25 cellular contexts compared by ENCODE assay signal in the genomic region with DNA sequence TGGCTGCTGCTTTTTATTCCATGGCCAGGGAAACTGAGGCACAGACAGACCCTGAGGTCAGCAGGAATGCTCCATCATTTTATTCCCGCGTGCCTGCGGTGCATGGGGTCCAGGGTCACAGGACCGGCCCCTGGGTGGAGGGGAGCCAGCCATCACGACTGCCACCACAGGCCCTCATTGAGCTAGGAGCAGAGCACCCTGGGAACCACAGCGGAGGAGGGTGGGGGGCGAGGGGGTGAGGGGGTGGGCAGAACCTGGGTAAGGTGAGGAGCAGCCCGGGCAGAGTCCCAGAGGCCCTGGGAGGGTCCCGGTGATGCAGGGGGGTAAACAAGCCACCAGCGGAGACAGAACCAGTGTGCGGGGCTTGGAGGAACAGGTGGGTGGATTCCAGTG. TPM values are rescaled to one million over a fixed set of nuclear protein-coding genes. Genes with fewer than 3 reads are reported as not detected.
A peak's percentile ranks its signal among the peaks of the same experiment; 100 is the strongest.
DNase-seq lines count a peak whose midpoint lies in the region; ATAC-seq, FAIRE-seq and TF ChIP-seq lines count a peak whose summit lies in the region.
"Had no signal": no experiment of that assay in that cellular context is flagged by ENCODE, and none has a peak within 500 bp of the region (broad histone marks: within the 10 kb centered on the region; RNA-seq: fewer than 3 reads in every experiment).

No MANE protein-coding gene starts in this region.

- TF ChIP-seq EP300 in A549 (IDR thresholded peaks at IDR 0.05), result no peak

- H2BK12ac ChIP-seq in H9 (ENCODE audit: insufficient read length, low read depth, low read length) (no peak overlapping the region), neuronal stem cell (ENCODE audit: low read length) (peak overlapping the region; percentile 33)

- H4K91ac ChIP-seq in H9 (ENCODE audit: insufficient read length, low read depth, low read length), result no peak overlapping the region
- peak overlapping the region; percentile 64 for H4K91ac ChIP-seq in neuronal stem cell (ENCODE audit: low read depth, low read length, poor library complexity)

- H3K36me3 ChIP-seq in neuronal stem cell (replicated peaks in 1 of 2; ENCODE audit: control insufficient read depth in 2 of 2, insufficient read depth in 2 of 2, low read length in 2 of 2) (no peaks in the 10 kb centered on the region), endodermal cell (ENCODE audit: control insufficient read depth, insufficient read depth, low read length) (no peaks in the 10 kb centered on the region)
- H3K36me3 ChIP-seq: MG63, SJSA1 had no signal

- no peak overlapping the region for H3K4me3 ChIP-seq in A549
- H3K4me3 ChIP-seq in neuronal stem cell (ENCODE audit: low read length in 2 of 2), result no peak overlapping the region
- no peak overlapping the region for H3K4me3 ChIP-seq in endodermal cell (ENCODE audit: low read length)
- H3K4me3 ChIP-seq: MG63, SJSA1 had no signal

- TF ChIP-seq CTCF in A549 (IDR thresholded peaks at IDR 0.05) (no peak), H9 (conservative IDR thresholded peaks at IDR 0.05) (no peak), WTC11 (IDR thresholded peaks at IDR 0.05) (no peak), endodermal cell (conservative IDR thresholded peaks at IDR 0.05) (no peak)

- H3K56ac ChIP-seq in H9 (ENCODE audit: insufficient read length, low read depth, low read length), result no peak overlapping the region

- H4K5ac ChIP-seq in H9 (ENCODE audit: insufficient read length, low read depth, low read length), result no peak overlapping the region

- H4K8ac ChIP-seq in H9 (replicated peaks; ENCODE audit: insufficient read length, low read depth, low read length) (no peak overlapping the region), neuronal stem cell (ENCODE audit: low read depth, low read length) (no peak overlapping the region)

- H3K27me3 Mint-ChIP-seq in H9 (ENCODE audit: low read depth) (peaks cover 40% of the 10 kb centered on the region), WTC11 (ENCODE audit: low read depth) (peaks cover 33% of the 10 kb centered on the region), endodermal cell (ENCODE audit: insufficient read depth) (peaks cover 35% of the 10 kb centered on the region)

- peaks cover 0 to 18% of the 10 kb centered on the region in 2 experiments; a peak in 2 of 4 replicates for H3K4me1 Mint-ChIP-seq in H9
- peaks cover 12% of the 10 kb centered on the region for H3K4me1 Mint-ChIP-seq in WTC11
- no peaks in the 10 kb centered on the region for H3K4me1 Mint-ChIP-seq in endodermal cell

- ATAC-seq in A549 (peak in 1 of 2 experiments; percentile 3; a peak in 1 of 6 replicates), WTC11 (no peak)

- no peak overlapping the region for H2BK120ac ChIP-seq in H9 (ENCODE audit: low read depth, low read length, poor library complexity, severe bottlenecking)
- no peak overlapping the region for H2BK120ac ChIP-seq in neuronal stem cell (ENCODE audit: low read depth, low read length)

- H3K27ac ChIP-seq in A549, result no peak overlapping the region; a peak in 1 of 6 replicates
- no peak overlapping the region for H3K27ac ChIP-seq in H9 (ENCODE audit: insufficient read length, low read depth, low read length)
- no peak overlapping the region for H3K27ac ChIP-seq in neuronal stem cell (replicated peaks; ENCODE audit: low read length)
- no peak overlapping the region for H3K27ac ChIP-seq in endodermal cell (ENCODE audit: low read depth, low read length)
- H3K27ac ChIP-seq: SJSA1 had no signal

- CTCF ChIA-PET in A549 (lab: Yijun Ruan, JAX) (interaction anchor here (0.7 to 1.9 kb wide), 5 partner anchors 9 to 111 kb away, joined by 3 to 17 read pairs (median 5); a partner anchor contains a TSS), WTC11 (lab: Charles Lee) (interaction anchor here (0.6 to 3.6 kb wide), 27 partner anchors 9 to 229 kb away, joined by 3 to 46 read pairs (median 3); a partner anchor contains a TSS)

- DNase-seq in A549 (ENCODE audit: low read depth in 1 of 2, low spot score in 1 of 2) (no peak), H9 (no peak), WTC11 (ENCODE audit: low spot score) (no peak), neuronal stem cell (ENCODE audit: low spot score) (no peak), C1 segment of cervical spinal cord (lab: John Stamatoyannopoulos, UW) (no peak), endodermal cell (no peak), activated gamma-delta T cell (lab: John Stamatoyannopoulos, UW) (no peak)
- DNase-seq: DMS153; DND-41; KG1; NCI-H1105 treated with DMSO at 0.1 percent for 48 hours; NCI-H146; NCI-H2107; NK-92 treated with Interleukin-12 subunit alpha and Interleukin-12 subunit beta, amount 100 ng/mL, for 24 hours; Right ventricle myocardium superior had no signal

- H3T11ph ChIP-seq in H9 (ENCODE audit: low read length), result no peak overlapping the region

- H3K27me3 ChIP-seq in H9 (ENCODE audit: insufficient read depth, low read length), result peaks cover 14% of the 10 kb centered on the region; the same call in 1 of the 2 replicates
- H3K27me3 ChIP-seq in neuronal stem cell (ENCODE audit: control insufficient read depth in 3 of 3, insufficient read depth in 3 of 3, low read depth in 1 of 3, low read length in 3 of 3), result peaks cover 15 to 37% (median 23%) of the 10 kb centered on the region in 3 experiments
- peaks cover 24% of the 10 kb centered on the region for H3K27me3 ChIP-seq in endodermal cell (ENCODE audit: control insufficient read depth, insufficient read depth, low read length, poor library complexity, severe bottlenecking)
- H3K27me3 ChIP-seq: MG63 had no signal

- FAIRE-seq in A549 (lab: Jason Lieb, UNC), result no peak
- FAIRE-seq: GM19239 had no signal

- H3K4me1 ChIP-seq in A549, result peaks cover 5% of the 10 kb centered on the region; the same call in 1 of the 3 replicates
- no peaks in the 10 kb centered on the region for H3K4me1 ChIP-seq in H9 (ENCODE audit: insufficient read depth, low read length)
- peaks cover 0 to 2% of the 10 kb centered on the region in 2 donors for H3K4me1 ChIP-seq in neuronal stem cell (ENCODE audit: control insufficient read depth in 2 of 2, insufficient read depth in 1 of 2, low read depth in 1 of 2, low read length in 2 of 2)
- no peaks in the 10 kb centered on the region for H3K4me1 ChIP-seq in endodermal cell (ENCODE audit: control insufficient read depth, insufficient read depth, low read length)
- H3K4me1 ChIP-seq: SJSA1 had no signal

- POLR2A ChIA-PET in A549 (lab: Yijun Ruan, JAX) (interaction anchor here (1.0 kb wide), 1 partner anchor 12 kb away, joined by 3 read pairs; no protein-coding TSS in a partner anchor), WTC11 (lab: Charles Lee) (interaction anchor here (0.8 kb wide), 1 partner anchor 12 kb away, joined by 3 read pairs; no protein-coding TSS in a partner anchor)

- no peak overlapping the region for H2BK5ac ChIP-seq in H9 (ENCODE audit: insufficient read length, low read length)
- peak overlapping the region; percentile 6 for H2BK5ac ChIP-seq in neuronal stem cell (ENCODE audit: low read length)

- no peak overlapping the region for H3K18ac ChIP-seq in H9 (ENCODE audit: insufficient read length, low read depth, low read length)
- H3K18ac ChIP-seq in neuronal stem cell (ENCODE audit: low read length), result no peak overlapping the region

- H3K9ac ChIP-seq in H9 (ENCODE audit: extremely low read depth, insufficient read length, low read length) (no peak overlapping the region), neuronal stem cell (ENCODE audit: low read depth, low read length, poor library complexity) (no peak overlapping the region), endodermal cell (ENCODE audit: extremely low read depth, low read length, poor library complexity, severe bottlenecking) (no peak overlapping the region)

- no peak overlapping the region for H2AFZ ChIP-seq in H9 (ENCODE audit: low read length)
- H2AFZ ChIP-seq in neuronal stem cell (ENCODE audit: low read length), result peak overlapping the region; percentile 70

- H3K79me1 ChIP-seq in H9 (ENCODE audit: insufficient read depth, low read depth, low read length, poor library complexity, severe bottlenecking) (no peaks in the 10 kb centered on the region), neuronal stem cell (ENCODE audit: low read depth, low read length) (peaks cover 1% of the 10 kb centered on the region)

- 31% methylated on average over 5 of the region's 11 CpGs for WGBS in A549 (ENCODE audit: missing lambda C conversion rate)
- whole genome bisulfite sequencing in H9 (ENCODE audit: extremely low coverage, insufficient read length, low lambda C conversion rate), result no CpG with 5 or more reads among the region's 11 CpGs
- WGBS in neuronal stem cell (ENCODE audit: extremely low coverage in 2 of 2, insufficient read length in 2 of 2, insufficient replicate concordance in 1 of 2), 2 donors, result no CpG with 5 or more reads among the region's 11 CpGs
- WGBS in endodermal cell (ENCODE audit: insufficient coverage in 1 of 2, insufficient read length in 1 of 2), 2 experiments, result 90 to 94% methylated on average over 6 to 9 of the region's 11 CpGs

- peaks cover 0 to 2% (median 0%) of the 10 kb centered on the region in 3 experiments; a peak in 2 of 7 replicates for H3K36me3 Mint-ChIP-seq in H9 (ENCODE audit: insufficient read depth in 1 of 3, low read depth in 3 of 3)
- no peaks in the 10 kb centered on the region for H3K36me3 Mint-ChIP-seq in WTC11
- H3K36me3 Mint-ChIP-seq in endodermal cell (ENCODE audit: low read depth), result no peaks in the 10 kb centered on the region
- H3K36me3 Mint-ChIP-seq: CD4-positive, CD25-positive, alpha-beta regulatory T cell had no signal

- peaks cover 9% of the 10 kb centered on the region for H3K23me2 ChIP-seq in H9 (ENCODE audit: insufficient read length, low read depth, low read length, poor library complexity, severe bottlenecking)

- H2AK5ac ChIP-seq in H9 (ENCODE audit: insufficient read length, low read length), result no peak overlapping the region
- peak overlapping the region; percentile 88 for H2AK5ac ChIP-seq in neuronal stem cell (ENCODE audit: low read depth, low read length)

- H3K27ac Mint-ChIP-seq in H9 (no peak overlapping the region; a peak in 1 of 7 replicates), WTC11 (no peak overlapping the region), endodermal cell (no peak overlapping the region)
- H3K27ac Mint-ChIP-seq: HFFc6, T-cell had no signal

- H3K14ac ChIP-seq in H9 (ENCODE audit: insufficient read depth, low read length) (no peak overlapping the region), neuronal stem cell (ENCODE audit: low read length) (no peak overlapping the region)

- H4K20me1 ChIP-seq in H9 (ENCODE audit: control insufficient read depth, insufficient read depth, insufficient read length), result no peaks in the 10 kb centered on the region

- H3K4me2 ChIP-seq in A549 (0 out of 3 replicates have a peak overlapping the region, but pooled peaks have one; percentile 32), H9 (ENCODE audit: insufficient read depth, insufficient read length, low read length) (peak overlapping the region; percentile 45), neuronal stem cell (ENCODE audit: insufficient read depth, low read length, poor library complexity, severe bottlenecking) (no peak overlapping the region)

- no peak overlapping the region for H2BK20ac ChIP-seq in H9 (ENCODE audit: low read depth, low read length, poor library complexity, severe bottlenecking)

- H3K4me3 Mint-ChIP-seq in H9, result peak overlapping the region in 1 of 2 experiments; percentile 48; a peak in 2 of 5 replicates
- 0 out of 2 replicates have a peak overlapping the region, but pooled peaks have one; percentile 64 for H3K4me3 Mint-ChIP-seq in WTC11
- H3K4me3 Mint-ChIP-seq in endodermal cell, result no peak overlapping the region
- H3K4me3 Mint-ChIP-seq: CD4-positive, CD25-positive, alpha-beta regulatory T cell; HFFc6 had no signal

- TF ChIP-seq POLR2A in A549 (IDR thresholded peaks at IDR 0.05; ENCODE audit: low read length), result no peak

- no peaks in the 10 kb centered on the region for H3K79me2 ChIP-seq in H9 (ENCODE audit: insufficient read depth, low read length)

- H3K9me3 ChIP-seq in A549 (no peaks in the 10 kb centered on the region), H9 (ENCODE audit: control insufficient read depth, low read depth, low read length) (no peaks in the 10 kb centered on the region), neuronal stem cell (replicated peaks in 1 of 2; ENCODE audit: control insufficient read depth in 2 of 2, insufficient read depth in 1 of 2, low read depth in 1 of 2, low read length in 2 of 2) (peaks cover 2 to 13% of the 10 kb centered on the region in 2 donors), endodermal cell (ENCODE audit: control insufficient read depth, low read length) (no peaks in the 10 kb centered on the region)
- H3K9me3 ChIP-seq: MG63, SJSA1 had no signal

- no peak overlapping the region for H3K4ac ChIP-seq in H9 (ENCODE audit: low read depth, low read length)
- H3K4ac ChIP-seq in neuronal stem cell (ENCODE audit: low read length), result no peak overlapping the region

- H2BK15ac ChIP-seq in H9 (ENCODE audit: low read depth, low read length) (no peak overlapping the region; the same call in 1 of the 2 replicates), neuronal stem cell (ENCODE audit: low read length) (no peak overlapping the region)

- H3K9me3 Mint-ChIP-seq in H9 (peaks cover 8 to 10% of the 10 kb centered on the region in 2 experiments; a peak in 4 of 5 replicates), WTC11 (peaks cover 3% of the 10 kb centered on the region), endodermal cell (peaks cover 3% of the 10 kb centered on the region)
- H3K9me3 Mint-ChIP-seq: CD4-positive, CD25-positive, alpha-beta regulatory T cell; T-cell had no signal

- H3K23ac ChIP-seq in H9 (ENCODE audit: insufficient read length, low read depth, low read length) (no peak overlapping the region), neuronal stem cell (ENCODE audit: low read depth, low read length, poor library complexity) (no peak overlapping the region)

- TF ChIP-seq RAD21 in A549 (conservative IDR thresholded peaks at IDR 0.05 in 1 of 2, IDR thresholded peaks at IDR 0.05 in 1 of 2), result no peak

RNA-seq across cellular contexts. Expression of a gene that starts 1.2 kb away (rescaled TPM):
- 0.06 and 0.09 TPM in 2 replicates for polyA plus RNA-seq in A549 (2011; rRNA removed)
- polyA plus RNA-seq in A549 (2012; cell fraction: cytosol; rRNA removed), result 0.25 and 0.35 TPM in 2 replicates
- 0.51 and 0.73 TPM in 2 replicates for polyA plus RNA-seq in A549 (2012; cell fraction: nucleus; rRNA removed)
- polyA plus RNA-seq in A549 (2017; fragmentation: RNase III; extraction: RNeasy Plus Mini Kit Qiagen cat#74134 plus additional on column Dnase treatment), result 0.25 to 0.41 TPM (median 0.34 TPM) in 3 replicates
- polyA minus RNA-seq in A549 (2011; rRNA and poly(A)+ RNA removed), result not detected in 2 replicates
- 0.72 and 1.2 TPM in 2 replicates for total RNA-seq in H9 (2021)
- total RNA-seq in WTC11 (2021), result 3.2 to 4.7 TPM (median 3.9 TPM) in 3 replicates
- polyA plus RNA-seq in neuronal stem cell (2013, experiment 1 of 2), result 0.89 TPM
- polyA plus RNA-seq in neuronal stem cell (2013, experiment 2 of 2), result 0.91 TPM
- 1 to 10 TPM in 1 of 2 donors, under 1 TPM in 1; 0.46 to 1.5 TPM for total RNA-seq in endodermal cell
- 0.85 TPM for polyA plus RNA-seq in endodermal cell (2013, experiment 1 of 2)
- polyA plus RNA-seq in endodermal cell (2013, experiment 2 of 2), result 0.54 TPM
- total RNA-seq: H7, SJSA1 had no signal

RNA-seq across cellular contexts. Expression of a gene that starts 12.3 kb away (rescaled TPM):
- 2.3 and 2.7 TPM in 2 replicates for polyA plus RNA-seq in A549 (2011; rRNA removed)
- 16.0 and 27.9 TPM in 2 replicates for polyA plus RNA-seq in A549 (2012; cell fraction: cytosol; rRNA removed)
- polyA plus RNA-seq in A549 (2012; cell fraction: nucleus; rRNA removed), result 22.3 and 42.1 TPM in 2 replicates
- polyA plus RNA-seq in A549 (2017; fragmentation: RNase III; extraction: RNeasy Plus Mini Kit Qiagen cat#74134 plus additional on column Dnase treatment), result 12.5 to 13.8 TPM (median 13.1 TPM) in 3 replicates
- polyA minus RNA-seq in A549 (2011; rRNA and poly(A)+ RNA removed), result 1.1 TPM in 2 replicates
- 7.4 and 8.1 TPM in 2 replicates for total RNA-seq in H9 (2021)
- total RNA-seq in WTC11 (2021), result 14.3 to 18.8 TPM (median 14.9 TPM) in 3 replicates
- polyA plus RNA-seq in neuronal stem cell (2013, experiment 1 of 2), result 6.3 TPM
- 6.2 TPM for polyA plus RNA-seq in neuronal stem cell (2013, experiment 2 of 2)
- 10 to 100 TPM; 11.7 to 13.0 TPM for total RNA-seq in endodermal cell
- polyA plus RNA-seq in endodermal cell (2013, experiment 1 of 2), result 12.3 TPM
- polyA plus RNA-seq in endodermal cell (2013, experiment 2 of 2), result 13.8 TPM

RNA-seq across cellular contexts. Expression of a gene that starts 34.2 kb away (rescaled TPM):
- polyA plus RNA-seq in A549 (2011; rRNA removed) (0.36 and 0.87 TPM in 2 replicates), A549 (2017; fragmentation: RNase III; extraction: RNeasy Plus Mini Kit Qiagen cat#74134 plus additional on column Dnase treatment) (0.21 to 0.66 TPM (median 0.58 TPM) in 3 replicates)
- polyA plus RNA-seq in A549 (2012; cell fraction: cytosol; rRNA removed), result 0.26 TPM in 2 replicates
- 2.0 and 2.4 TPM in 2 replicates for polyA plus RNA-seq in A549 (2012; cell fraction: nucleus; rRNA removed)
- polyA minus RNA-seq in A549 (2011; rRNA and poly(A)+ RNA removed), result 0.44 and 0.70 TPM in 2 replicates
- total RNA-seq in H9 (2021) (16.6 and 18.0 TPM in 2 replicates), WTC11 (2021) (8.4 to 9.8 TPM (median 9.0 TPM) in 3 replicates), endodermal cell (10 to 100 TPM; 56.5 to 93.0 TPM)
- 29.6 TPM for polyA plus RNA-seq in neuronal stem cell (2013, experiment 1 of 2)
- 28.3 TPM for polyA plus RNA-seq in neuronal stem cell (2013, experiment 2 of 2)
- 47.1 TPM for polyA plus RNA-seq in endodermal cell (2013, experiment 1 of 2)
- 32.8 TPM for polyA plus RNA-seq in endodermal cell (2013, experiment 2 of 2)
- total RNA-seq: CD4-positive, CD25-positive, alpha-beta regulatory T cell; HFFc6; RPMI7951; SJSA1 had no signal
- polyA plus RNA-seq: CD4-positive, CD25-positive, alpha-beta regulatory T cell had no signal

RNA-seq across cellular contexts. Expression of a gene that starts 36.5 kb away (rescaled TPM):
- polyA plus RNA-seq in A549 (2011; rRNA removed) (36.9 and 37.4 TPM in 2 replicates), A549 (2017; fragmentation: RNase III; extraction: RNeasy Plus Mini Kit Qiagen cat#74134 plus additional on column Dnase treatment) (56.3 to 62.6 TPM (median 57.6 TPM) in 3 replicates)
- polyA plus RNA-seq in A549 (2012; cell fraction: cytosol; rRNA removed), result 82.8 and 83.4 TPM in 2 replicates
- 84.9 and 93.6 TPM in 2 replicates for polyA plus RNA-seq in A549 (2012; cell fraction: nucleus; rRNA removed)
- 29.1 and 29.2 TPM in 2 replicates for polyA minus RNA-seq in A549 (2011; rRNA and poly(A)+ RNA removed)
- total RNA-seq in H9 (2021) (109 and 112 TPM in 2 replicates), WTC11 (2021) (124 to 129 TPM (median 126 TPM) in 3 replicates), endodermal cell (100 to 1,000 TPM; 128 to 138 TPM)
- 109 TPM for polyA plus RNA-seq in neuronal stem cell (2013, experiment 1 of 2)
- 105 TPM for polyA plus RNA-seq in neuronal stem cell (2013, experiment 2 of 2)
- polyA plus RNA-seq in endodermal cell (2013, experiment 1 of 2), result 116 TPM
- polyA plus RNA-seq in endodermal cell (2013, experiment 2 of 2), result 123 TPM

RNA-seq across cellular contexts. Expression of a gene that starts 48.8 kb away (rescaled TPM):
- polyA plus RNA-seq in A549 (2011; rRNA removed), result not detected in 2 replicates
- 0.11 and 0.14 TPM in 2 replicates for polyA plus RNA-seq in A549 (2012; cell fraction: cytosol; rRNA removed)
- 0.39 and 0.64 TPM in 2 replicates for polyA plus RNA-seq in A549 (2012; cell fraction: nucleus; rRNA removed)
- polyA plus RNA-seq in A549 (2017; fragmentation: RNase III; extraction: RNeasy Plus Mini Kit Qiagen cat#74134 plus additional on column Dnase treatment), result 0.11 TPM in 1 of 3 replicates, not detected in the others
- polyA minus RNA-seq in A549 (2011; rRNA and poly(A)+ RNA removed), result not detected in 2 replicates
- 0.64 and 0.66 TPM in 2 replicates for total RNA-seq in H9 (2021)
- total RNA-seq in WTC11 (2021), result 0.21 to 0.68 TPM (median 0.60 TPM) in 3 replicates
- polyA plus RNA-seq in neuronal stem cell (2013, experiment 1 of 2), result 0.04 TPM
- 0.06 TPM for polyA plus RNA-seq in neuronal stem cell (2013, experiment 2 of 2)
- under 1 TPM in 1 of 2 donors, not detected in 1; 0.51 TPM for total RNA-seq in endodermal cell
- not detected for polyA plus RNA-seq in endodermal cell (2013, experiment 1 of 2)
- not detected for polyA plus RNA-seq in endodermal cell (2013, experiment 2 of 2)
- total RNA-seq: PC-3, SJSA1 had no signal
- polyA plus RNA-seq: BJ had no signal
